8 cellular contexts compared by ENCODE assay signal in the genomic region with DNA sequence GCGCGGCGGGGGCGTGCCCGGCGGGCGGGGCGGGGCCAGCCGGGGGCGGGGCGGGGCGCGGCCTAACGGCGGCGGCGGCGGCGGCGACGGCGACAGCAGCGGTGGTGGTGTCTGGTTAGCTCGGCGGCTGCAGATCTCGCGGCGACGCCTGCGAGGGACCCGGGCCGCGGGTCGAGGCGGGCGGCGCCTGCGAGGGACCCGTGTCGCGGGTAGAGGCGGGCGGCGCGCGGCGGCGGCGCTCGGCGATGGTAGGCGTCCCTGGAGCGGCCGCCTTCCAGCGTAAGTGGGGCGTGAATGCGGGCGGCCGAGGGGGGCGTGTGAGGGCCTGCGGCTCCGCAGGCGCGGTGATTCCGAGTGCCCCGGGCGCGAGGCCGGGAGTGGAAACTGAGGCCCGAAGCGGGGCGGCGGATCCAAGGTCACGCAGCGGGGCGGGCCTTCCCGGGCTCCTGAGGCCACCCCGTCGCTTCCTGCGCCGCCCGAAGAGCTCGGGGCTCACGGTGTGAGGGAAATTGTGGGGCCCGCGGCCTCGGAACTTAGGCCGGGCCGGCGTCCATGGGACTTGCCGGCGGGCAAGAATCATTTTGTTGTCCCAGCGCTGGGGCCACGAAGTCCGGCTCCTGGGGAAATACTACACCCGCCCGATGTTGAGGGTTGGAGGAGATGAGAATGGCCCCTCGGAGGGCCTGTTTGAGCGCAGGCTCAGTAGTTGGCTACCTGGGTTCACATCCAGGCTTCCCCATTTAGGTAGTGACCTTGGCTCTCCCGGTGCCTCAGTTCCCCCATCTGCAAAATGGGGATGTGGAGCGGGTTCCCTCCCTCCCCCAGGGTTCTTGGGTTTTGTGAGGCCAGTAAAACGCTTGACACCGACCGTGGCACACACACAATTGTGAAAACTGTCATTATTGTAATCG. TPM values are rescaled to one million over a fixed set of nuclear protein-coding genes. Genes with fewer than 3 reads are reported as not detected.
DNase-seq lines count a peak whose midpoint lies in the region; ATAC-seq and TF ChIP-seq lines count a peak whose summit lies in the region.

Gene CBFA2T2, plus strand, starts transcription at position 74 of the 911 bp plus-strand sequence. Its CDS starts 172 bp downstream, at position 246.

- no peaks in the 10 kb centered on the region for H3K27me3 ChIP-seq in CD4-positive, alpha-beta memory T cell (ENCODE audit: insufficient read depth, low read length)
- H3K27me3 ChIP-seq in muscle layer of duodenum (ENCODE audit: low read depth, low read length) = no peaks in the 10 kb centered on the region
- no peaks in the 10 kb centered on the region for H3K27me3 ChIP-seq in transverse colon

- H3K27ac Mint-ChIP-seq in CD4-positive, alpha-beta memory T cell = peak within 1 kb of the TSS; percentile 92 to 95 (median 95)

- in situ Hi-C loops in transverse colon (cut with MboI; ENCODE audit: low pct_ligation_motif_present in 1 of 4, low pct_unique_long_range_greater_than_20kb in 1 of 4, low sequenced_read_pairs in 3 of 4) = no loop called here

- WGBS in transverse colon (ENCODE audit: low coverage in 1 of 2), 2 donors = 1% methylated on average over 44 of the region's 105 CpGs; no CpG with 5 or more reads in 1 of the 2 donors

- no peaks in the 10 kb centered on the region for H3K36me3 ChIP-seq in CD4-positive, alpha-beta memory T cell (ENCODE audit: insufficient read depth, low read length)
- H3K36me3 ChIP-seq in muscle layer of duodenum (ENCODE audit: control insufficient read depth in 1 of 2, insufficient read depth in 2 of 2, low read length in 2 of 2) (no peaks in the 10 kb centered on the region), transverse colon (no peaks in the 10 kb centered on the region)

- POLR2A ChIA-PET in CD4-positive, alpha-beta memory T cell (lab: Charles Lee; ENCODE audit: partially characterized antibody) = interaction anchor here (0.5 to 2.9 kb wide), 34 partner anchors 10 to 1381 kb away, joined by 3 to 47 read pairs (median 5); partner anchors contain the start of genes ACTL10, CDK5RAP1, CHMP4B and EIF2S2

- peak within 1 kb of the TSS; percentile 73 to 76 for H3K4me3 ChIP-seq in CD4-positive, alpha-beta memory T cell (ENCODE audit: low read length in 2 of 2)
- H3K4me3 ChIP-seq in epithelial cell of proximal tubule (ENCODE audit: low read depth, low read length) (peak within 1 kb of the TSS; percentile 75), muscle layer of duodenum (ENCODE audit: low read depth in 1 of 2, low read length in 2 of 2) (peak within 1 kb of the TSS; percentile 90 to 92), transverse colon (peak within 1 kb of the TSS; percentile 58 to 83 (median 77))

- no peaks in the 10 kb centered on the region for H3K9me3 ChIP-seq in CD4-positive, alpha-beta memory T cell (ENCODE audit: control insufficient read depth in 1 of 2, low read length in 2 of 2)
- H3K9me3 ChIP-seq in muscle layer of duodenum (ENCODE audit: control insufficient read depth in 1 of 2, low read length in 2 of 2) (no peaks in the 10 kb centered on the region), transverse colon (no peaks in the 10 kb centered on the region)

- TF ChIP-seq CTCF in epithelial cell of proximal tubule (conservative IDR thresholded peaks at IDR 0.05; ENCODE audit: low read depth, low read length) (no peak), transverse colon (IDR thresholded peaks at IDR 0.05) (no peak)

- H3K4me1 ChIP-seq in CD4-positive, alpha-beta memory T cell (ENCODE audit: insufficient read depth, low read length) = peaks cover 16% of the 10 kb centered on the region
- H3K4me1 ChIP-seq in muscle layer of duodenum (ENCODE audit: control insufficient read depth in 1 of 2, insufficient read depth in 2 of 2, low read length in 2 of 2) (peaks cover 0 to 14% of the 10 kb centered on the region in 2 donors), transverse colon (peaks cover 0 to 34% (median 21%) of the 10 kb centered on the region in 4 donors)

- ATAC-seq in GM19035 (IDR thresholded peaks at IDR 0.05; ENCODE audit: unreplicated experiment) = peak; percentile 49
- peak; percentile 49 for ATAC-seq in HG03196 (IDR thresholded peaks at IDR 0.05; ENCODE audit: unreplicated experiment)

- H3K27me3 Mint-ChIP-seq in CD4-positive, alpha-beta memory T cell = no peaks in the 10 kb centered on the region

- TF ChIP-seq EP300 in transverse colon (IDR thresholded peaks at IDR 0.05; ENCODE audit: low read depth) = no peak

- peaks cover 8 to 29% (median 18%) of the 10 kb centered on the region in 4 donors for H3K4me1 Mint-ChIP-seq in CD4-positive, alpha-beta memory T cell

- peak within 1 kb of the TSS; percentile 89 for H3K27ac ChIP-seq in CD4-positive, alpha-beta memory T cell (ENCODE audit: low read depth, low read length)
- H3K27ac ChIP-seq in muscle layer of duodenum (ENCODE audit: low read length) (peak within 1 kb of the TSS; percentile 94), transverse colon (peak within 1 kb of the TSS; percentile 93 to 99 (median 99))

- no peaks in the 10 kb centered on the region for H3K9me3 Mint-ChIP-seq in CD4-positive, alpha-beta memory T cell

- CTCF ChIA-PET in CD4-positive, alpha-beta memory T cell (lab: Charles Lee; ENCODE audit: partially characterized antibody) = interaction anchor here (0.7 to 1.8 kb wide), 9 partner anchors 33 to 242 kb away, joined by 3 to 9 read pairs (median 4); partner anchors contain the start of genes PXMP4 and SNTA1

- H3K36me3 Mint-ChIP-seq in CD4-positive, alpha-beta memory T cell = peaks cover 0 to 10% of the 10 kb centered on the region in 2 donors

- no peak for DNase-seq in CD4-positive, alpha-beta memory T cell
- no peak for DNase-seq in epithelial cell of proximal tubule (ENCODE audit: low read depth)
- DNase-seq in transverse colon = peak; percentile 65
- DNase-seq in RPMI8226 = no peak

- peak within 1 kb of the TSS; percentile 85 to 96 (median 90) for H3K4me3 Mint-ChIP-seq in CD4-positive, alpha-beta memory T cell

- no peak for TF ChIP-seq POLR2A in transverse colon (IDR thresholded peaks at IDR 0.05)

- intact Hi-C loops in CD4-positive, alpha-beta memory T cell (cut with micrococcal nuclease) = loop anchor here (1.0 kb wide), 2 partner anchors 46 to 176 kb away; partner anchors contain the start of gene ACTL10
- intact Hi-C loops in T-helper 2 cell treated with Interferon-gamma antibody and Interleukin-4, amounts not matched to agents 100 ng/mL and 5 ng/mL, for 36 hours (cut with micrococcal nuclease) = loop anchor here (1.0 to 5.0 kb wide), 2 partner anchors 46 to 172 kb away; partner anchors contain the start of gene C20orf144
- intact Hi-C loops in transverse colon (cut with DNase I; ENCODE audit: low total_unique reads) = no loop called here

RNA-seq across cellular contexts. Expression of gene CBFA2T2, which starts in this region (rescaled TPM):
- 10 to 100 TPM; 42.1 to 43.4 TPM for total RNA-seq in CD4-positive, alpha-beta memory T cell
- 10 to 100 TPM; 16.5 to 25.2 TPM for polyA plus RNA-seq in CD4-positive, alpha-beta memory T cell
- total RNA-seq in T-helper 2 cell treated with Interferon-gamma antibody and Interleukin-4, amounts not matched to agents 100 ng/mL and 5 ng/mL, for 36 hours = 14.1 and 15.6 TPM in 2 replicates
- 3.3 and 8.4 TPM in 2 replicates for total RNA-seq in epithelial cell of proximal tubule
- total RNA-seq in transverse colon = 10 to 100 TPM; 35.8 to 62.3 (median 46.6) TPM
